In genomic region chr20:41352106-41352505, GRCh38 we compare ENCODE assay signal across 2 cellular contexts.
A peak's percentile ranks its signal among the peaks of the same experiment; 100 is the strongest.
TF ChIP-seq lines count a peak whose summit lies in the region.

No MANE protein-coding gene starts in this region.

TF ChIP-seq in HCT116, 20 proteins besides CTCF, POLR2A, EP300 and RAD21:
- TF ChIP-seq TCF7L2 (IDR thresholded peaks at IDR 0.05; ENCODE audit: borderline replicate concordance, extremely low read depth, insufficient read depth, insufficient read length) = no peak
- no peak for TF ChIP-seq ZBTB33 (IDR thresholded peaks at IDR 0.05; ENCODE audit: extremely low read depth, insufficient replicate concordance, low read length)

TF ChIP-seq in HepG2, 621 proteins besides CTCF, POLR2A, EP300 and RAD21:
- no peak for TF ChIP-seq ZNF17 (CRISPR knock-in tag; IDR thresholded peaks at IDR 0.05)
- TF ChIP-seq THAP7 (CRISPR knock-in tag; IDR thresholded peaks at IDR 0.05) = peak; percentile 38; the same call in 1 of the 2 replicates
- 0 out of 2 replicates have a peak, but pooled peaks have one; percentile 24 for TF ChIP-seq PLSCR1 (CRISPR knock-in tag; IDR thresholded peaks at IDR 0.05; ENCODE audit: borderline replicate concordance)
- TF ChIP-seq ZNF83 (CRISPR knock-in tag; IDR thresholded peaks at IDR 0.05; ENCODE audit: borderline replicate concordance) = no peak
